In genomic region chr5:131186561-131187256, GRCh38 we compare ENCODE assay signal across 22 cellular contexts. TPM values are rescaled to one million over a fixed set of nuclear protein-coding genes. Genes with fewer than 3 reads are reported as not detected.
DNase-seq lines count a peak whose midpoint lies in the region; ATAC-seq and TF ChIP-seq lines count a peak whose summit lies in the region.
"Had no signal": no experiment of that assay in that cellular context is flagged by ENCODE, and none has a peak within 500 bp of the region (broad histone marks: within the 10 kb centered on the region; RNA-seq: fewer than 3 reads in every experiment).

No MANE protein-coding gene starts in this region.

- H3K4me1 ChIP-seq in mucosa of descending colon (ENCODE audit: low read depth), result no peaks in the 10 kb centered on the region
- H3K4me1 ChIP-seq: ascending aorta, esophagus muscularis mucosa, psoas muscle, spleen had no signal

- intact Hi-C loops in mucosa of descending colon (cut with DNase I, micrococcal nuclease), result no loop called here

- no peaks in the 10 kb centered on the region for H3K9me3 ChIP-seq in mucosa of descending colon
- H3K9me3 ChIP-seq: ascending aorta, esophagus muscularis mucosa, psoas muscle, spleen had no signal

- H3K4me3 ChIP-seq in mucosa of descending colon, result no peak overlapping the region
- H3K4me3 ChIP-seq: ascending aorta, esophagus muscularis mucosa, psoas muscle, spleen had no signal

- ATAC-seq in GM19455 (IDR thresholded peaks at IDR 0.05; ENCODE audit: unreplicated experiment), result no peak
- ATAC-seq in mucosa of descending colon, result no peak
- no peak for ATAC-seq in GM18498 (IDR thresholded peaks at IDR 0.05; ENCODE audit: unreplicated experiment)
- ATAC-seq: psoas muscle had no signal

- H3K9me3 Mint-ChIP-seq in glutamatergic neuron (ENCODE audit: unreplicated experiment), result no peaks in the 10 kb centered on the region
- H3K9me3 Mint-ChIP-seq: dendritic cell treated with granulocyte-macrophage colony-stimulating factor and Interleukin-4, amounts not matched to agents 40 ng/mL and 50 ng/mL, for 4 days; nephron progenitor cell had no signal

- peak overlapping the region; percentile 12 for H3K27ac Mint-ChIP-seq in glutamatergic neuron (ENCODE audit: unreplicated experiment)
- H3K27ac Mint-ChIP-seq: dendritic cell treated with granulocyte-macrophage colony-stimulating factor and Interleukin-4, amounts not matched to agents 40 ng/mL and 50 ng/mL, for 4 days; nephron progenitor cell had no signal

- DNase-seq in DMS53 (lab: John Stamatoyannopoulos, UW) (peak; percentile 91), NCI-H460 (ENCODE audit: extremely low read depth, low read depth) (peak; percentile 69), amniotic epithelial cell (ENCODE audit: low read depth) (peak; percentile 21), glutamatergic neuron (no peak), UCSD-AML1 (lab: John Stamatoyannopoulos, UW; ENCODE audit: unreplicated experiment) (no peak), mucosa of descending colon (no peak)
- DNase-seq: activated CD4-positive, alpha-beta T cell treated with anti-CD3 and anti-CD28 coated beads for 4 hours; activated CD8-positive, alpha-beta memory T cell treated with anti-CD3 and anti-CD28 coated beads, Interleukin-2, amount 50 U/mL, for 4 hours; activated naive CD4-positive, alpha-beta T cell; GOT3; hippocampal formation; Karpas-422; NCI-H1436; NCI-H345; nephron progenitor cell; psoas muscle; spleen had no signal

- H3K27me3 Mint-ChIP-seq in glutamatergic neuron (ENCODE audit: unreplicated experiment), result no peaks in the 10 kb centered on the region
- H3K27me3 Mint-ChIP-seq: dendritic cell treated with granulocyte-macrophage colony-stimulating factor and Interleukin-4, amounts not matched to agents 40 ng/mL and 50 ng/mL, for 4 days had no signal

- H3K36me3 Mint-ChIP-seq in glutamatergic neuron (ENCODE audit: unreplicated experiment), result no peaks in the 10 kb centered on the region

- no peaks in the 10 kb centered on the region for H3K36me3 ChIP-seq in mucosa of descending colon (ENCODE audit: low read depth)

- no peaks in the 10 kb centered on the region for H3K4me1 Mint-ChIP-seq in glutamatergic neuron (ENCODE audit: low read depth, unreplicated experiment)
- H3K4me1 Mint-ChIP-seq: nephron progenitor cell had no signal

- H3K4me3 Mint-ChIP-seq in glutamatergic neuron (ENCODE audit: unreplicated experiment), result no peak overlapping the region
- H3K4me3 Mint-ChIP-seq: dendritic cell treated with granulocyte-macrophage colony-stimulating factor and Interleukin-4, amounts not matched to agents 40 ng/mL and 50 ng/mL, for 4 days; nephron progenitor cell had no signal

- TF ChIP-seq CTCF in glutamatergic neuron (IDR thresholded peaks at IDR 0.05; ENCODE audit: partially characterized antibody, unreplicated experiment) (no peak), mucosa of descending colon (IDR thresholded peaks at IDR 0.05) (no peak)

RNA-seq across cellular contexts. Expression of gene LYRM7, which starts 16.0 kb away (rescaled TPM):
- 8.7 and 14.8 TPM in 2 replicates for total RNA-seq in NCI-H460 (2014; rRNA removed; shearing (Covaris generic))
- 13.2 and 210 TPM in 2 replicates for polyA plus RNA-seq in NCI-H460 (2014; cell fraction: nucleus; rRNA removed)
- total RNA-seq in glutamatergic neuron (ENCODE audit: unreplicated experiment) (6.4 TPM), mucosa of descending colon (10 to 100 TPM; 11.2 to 12.9 (median 11.7) TPM)

RNA-seq across cellular contexts. Expression of gene HINT1, which starts 21.7 kb away (rescaled TPM):
- total RNA-seq in NCI-H460 (2014; rRNA removed; shearing (Covaris generic)), result 596 and 611 TPM in 2 replicates
- 705 and 852 TPM in 2 replicates for polyA plus RNA-seq in NCI-H460 (2014; cell fraction: nucleus; rRNA removed)
- total RNA-seq in glutamatergic neuron (ENCODE audit: unreplicated experiment) (180 TPM), mucosa of descending colon (100 to 1,000 TPM; 223 to 289 (median 275) TPM)

Comparison
In these comparisons a context has a peak if more than half of its experiments do, and no peak if none do; other contexts are left out.
1. DNase-seq: peak in DMS53 (single experiment), NCI-H460 (single experiment) and amniotic epithelial cell (single experiment); none in glutamatergic neuron (single experiment), UCSD-AML1 (single experiment) and mucosa of descending colon (0 of 3).